ENCODE assay signal across 1 cellular context in genomic region chr1:197884173-197884572, GRCh38.
TF ChIP-seq lines count a peak whose summit lies in the region.

No MANE protein-coding gene starts in this region.

TF ChIP-seq in HepG2, 621 proteins besides CTCF, POLR2A, EP300 and RAD21 (continued from another document and continues in another):
- TF ChIP-seq ZNF530 (CRISPR knock-in tag; IDR thresholded peaks at IDR 0.05; ENCODE audit: low read depth) (no peak), ELF1 (CRISPR knock-in tag; IDR thresholded peaks at IDR 0.05) (0 out of 2 replicates have a peak, but pooled peaks have one; percentile 27), GFI1 (CRISPR knock-in tag; IDR thresholded peaks at IDR 0.05; ENCODE audit: borderline replicate concordance) (peak; percentile 35; the same call in 1 of the 2 replicates), FOXK2 (IDR thresholded peaks at IDR 0.05) (no peak; the same call in 1 of the 2 replicates), SIN3A (IDR thresholded peaks at IDR 0.05; ENCODE audit: borderline replicate concordance, low read depth, low read length) (no peak), CERS6 (CRISPR knock-in tag; IDR thresholded peaks at IDR 0.05) (no peak), SIX1 (CRISPR knock-in tag; IDR thresholded peaks at IDR 0.05; ENCODE audit: borderline replicate concordance) (no peak), KLF11 (CRISPR knock-in tag; IDR thresholded peaks at IDR 0.05) (no peak), RORA (CRISPR knock-in tag; IDR thresholded peaks at IDR 0.05) (no peak), ZNF781 (CRISPR knock-in tag; IDR thresholded peaks at IDR 0.05; ENCODE audit: borderline replicate concordance, not compliant biosample characterization) (no peak), ZNF773 (CRISPR knock-in tag; IDR thresholded peaks at IDR 0.05; ENCODE audit: borderline replicate concordance) (no peak), GTF3A (CRISPR knock-in tag; conservative IDR thresholded peaks at IDR 0.05) (no peak), ZFAT (CRISPR knock-in tag; conservative IDR thresholded peaks at IDR 0.05) (no peak), ZBTB1 (CRISPR knock-in tag; IDR thresholded peaks at IDR 0.05; ENCODE audit: borderline replicate concordance) (no peak), ZNF570 (CRISPR knock-in tag; IDR thresholded peaks at IDR 0.05; ENCODE audit: borderline replicate concordance) (no peak), RERE (CRISPR knock-in tag; IDR thresholded peaks at IDR 0.05; ENCODE audit: low read depth) (peak; percentile 68), ZNF614 (CRISPR knock-in tag; IDR thresholded peaks at IDR 0.05; ENCODE audit: borderline replicate concordance) (0 out of 2 replicates have a peak, but pooled peaks have one; percentile 36), TCF12 (IDR thresholded peaks at IDR 0.05) (no peak), TCF12 (CRISPR knock-in tag; IDR thresholded peaks at IDR 0.05) (peak; percentile 36; the same call in 1 of the 2 replicates), ZNF256 (CRISPR knock-in tag; conservative IDR thresholded peaks at IDR 0.05) (no peak), HOXD1 (CRISPR knock-in tag; IDR thresholded peaks at IDR 0.05) (peak; percentile 46; the same call in 1 of the 2 replicates), MEF2D (CRISPR knock-in tag; IDR thresholded peaks at IDR 0.05) (0 out of 2 replicates have a peak, but pooled peaks have one; percentile 41), ZNF260 (CRISPR knock-in tag; IDR thresholded peaks at IDR 0.05; ENCODE audit: borderline replicate concordance, low read depth) (no peak), ZNF557 (CRISPR knock-in tag; IDR thresholded peaks at IDR 0.05) (no peak), ZFYVE20 (CRISPR knock-in tag; IDR thresholded peaks at IDR 0.05; ENCODE audit: borderline replicate concordance, low read depth) (no peak), ZNF670 (CRISPR knock-in tag; IDR thresholded peaks at IDR 0.05; ENCODE audit: borderline replicate concordance) (peak; percentile 93; the same call in 1 of the 2 replicates), ZBTB21 (CRISPR knock-in tag; IDR thresholded peaks at IDR 0.05) (no peak), SCMH1 (CRISPR knock-in tag; IDR thresholded peaks at IDR 0.05; ENCODE audit: borderline replicate concordance) (no peak), NFYB (CRISPR knock-in tag; IDR thresholded peaks at IDR 0.05) (no peak), PHF5A (CRISPR knock-in tag; IDR thresholded peaks at IDR 0.05; ENCODE audit: low read depth, unreplicated experiment) (no peak), ZBTB7B (CRISPR knock-in tag; IDR thresholded peaks at IDR 0.05) (peak; percentile 69; the same call in 1 of the 2 replicates), ARNT2 (CRISPR knock-in tag; IDR thresholded peaks at IDR 0.05; ENCODE audit: low read depth) (no peak), KAT2B (IDR thresholded peaks at IDR 0.05; ENCODE audit: borderline replicate concordance, low read depth, low read length) (no peak), ZKSCAN5 (CRISPR knock-in tag; IDR thresholded peaks at IDR 0.05) (no peak), ZNF382 (CRISPR knock-in tag; IDR thresholded peaks at IDR 0.05; ENCODE audit: borderline replicate concordance) (no peak), HNF4G (IDR thresholded peaks at IDR 0.05; ENCODE audit: borderline replicate concordance, low read depth, low read length) (no peak; the same call in 1 of the 2 replicates), HNF4G (CRISPR knock-in tag; IDR thresholded peaks at IDR 0.05; ENCODE audit: borderline replicate concordance, low read depth) (0 out of 2 replicates have a peak, but pooled peaks have one; percentile 48), MAFF (IDR thresholded peaks at IDR 0.05; ENCODE audit: low read depth, low read length) (no peak), IRF9 (CRISPR knock-in tag; IDR thresholded peaks at IDR 0.05; ENCODE audit: borderline replicate concordance) (peak; percentile 43; the same call in 1 of the 2 replicates), HBP1 (CRISPR knock-in tag; IDR thresholded peaks at IDR 0.05; ENCODE audit: low read depth) (no peak), NFE2 (CRISPR knock-in tag; IDR thresholded peaks at IDR 0.05) (no peak), ZNF788 (CRISPR knock-in tag; IDR thresholded peaks at IDR 0.05; ENCODE audit: borderline replicate concordance) (peak; percentile 35; the same call in 1 of the 2 replicates), SRSF9 (IDR thresholded peaks at IDR 0.05; ENCODE audit: borderline replicate concordance, insufficient read depth, low read depth, low read length, poor library complexity, severe bottlenecking) (no peak), ZNF7 (CRISPR knock-in tag; IDR thresholded peaks at IDR 0.05) (no peak), NCOR1 (IDR thresholded peaks at IDR 0.05; ENCODE audit: borderline replicate concordance, low read length) (peak; percentile 32; the same call in 1 of the 2 replicates), KMT2A (CRISPR knock-in tag; IDR thresholded peaks at IDR 0.05) (no peak)
- TF ChIP-seq, protein P1, sequence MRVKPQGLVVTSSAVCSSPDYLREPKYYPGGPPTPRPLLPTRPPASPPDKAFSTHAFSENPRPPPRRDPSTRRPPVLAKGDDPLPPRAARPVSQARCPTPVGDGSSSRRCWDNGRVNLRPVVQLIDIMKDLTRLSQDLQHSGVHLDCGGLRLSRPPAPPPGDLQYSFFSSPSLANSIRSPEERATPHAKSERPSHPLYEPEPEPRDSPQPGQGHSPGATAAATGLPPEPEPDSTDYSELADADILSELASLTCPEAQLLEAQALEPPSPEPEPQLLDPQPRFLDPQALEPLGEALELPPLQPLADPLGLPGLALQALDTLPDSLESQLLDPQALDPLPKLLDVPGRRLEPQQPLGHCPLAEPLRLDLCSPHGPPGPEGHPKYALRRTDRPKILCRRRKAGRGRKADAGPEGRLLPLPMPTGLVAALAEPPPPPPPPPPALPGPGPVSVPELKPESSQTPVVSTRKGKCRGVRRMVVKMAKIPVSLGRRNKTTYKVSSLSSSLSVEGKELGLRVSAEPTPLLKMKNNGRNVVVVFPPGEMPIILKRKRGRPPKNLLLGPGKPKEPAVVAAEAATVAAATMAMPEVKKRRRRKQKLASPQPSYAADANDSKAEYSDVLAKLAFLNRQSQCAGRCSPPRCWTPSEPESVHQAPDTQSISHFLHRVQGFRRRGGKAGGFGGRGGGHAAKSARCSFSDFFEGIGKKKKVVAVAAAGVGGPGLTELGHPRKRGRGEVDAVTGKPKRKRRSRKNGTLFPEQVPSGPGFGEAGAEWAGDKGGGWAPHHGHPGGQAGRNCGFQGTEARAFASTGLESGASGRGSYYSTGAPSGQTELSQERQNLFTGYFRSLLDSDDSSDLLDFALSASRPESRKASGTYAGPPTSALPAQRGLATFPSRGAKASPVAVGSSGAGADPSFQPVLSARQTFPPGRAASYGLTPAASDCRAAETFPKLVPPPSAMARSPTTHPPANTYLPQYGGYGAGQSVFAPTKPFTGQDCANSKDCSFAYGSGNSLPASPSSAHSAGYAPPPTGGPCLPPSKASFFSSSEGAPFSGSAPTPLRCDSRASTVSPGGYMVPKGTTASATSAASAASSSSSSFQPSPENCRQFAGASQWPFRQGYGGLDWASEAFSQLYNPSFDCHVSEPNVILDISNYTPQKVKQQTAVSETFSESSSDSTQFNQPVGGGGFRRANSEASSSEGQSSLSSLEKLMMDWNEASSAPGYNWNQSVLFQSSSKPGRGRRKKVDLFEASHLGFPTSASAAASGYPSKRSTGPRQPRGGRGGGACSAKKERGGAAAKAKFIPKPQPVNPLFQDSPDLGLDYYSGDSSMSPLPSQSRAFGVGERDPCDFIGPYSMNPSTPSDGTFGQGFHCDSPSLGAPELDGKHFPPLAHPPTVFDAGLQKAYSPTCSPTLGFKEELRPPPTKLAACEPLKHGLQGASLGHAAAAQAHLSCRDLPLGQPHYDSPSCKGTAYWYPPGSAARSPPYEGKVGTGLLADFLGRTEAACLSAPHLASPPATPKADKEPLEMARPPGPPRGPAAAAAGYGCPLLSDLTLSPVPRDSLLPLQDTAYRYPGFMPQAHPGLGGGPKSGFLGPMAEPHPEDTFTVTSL (CRISPR knock-in tag; IDR thresholded peaks at IDR 0.05; ENCODE audit: borderline replicate concordance): no peak
- TF ChIP-seq, protein P2, sequence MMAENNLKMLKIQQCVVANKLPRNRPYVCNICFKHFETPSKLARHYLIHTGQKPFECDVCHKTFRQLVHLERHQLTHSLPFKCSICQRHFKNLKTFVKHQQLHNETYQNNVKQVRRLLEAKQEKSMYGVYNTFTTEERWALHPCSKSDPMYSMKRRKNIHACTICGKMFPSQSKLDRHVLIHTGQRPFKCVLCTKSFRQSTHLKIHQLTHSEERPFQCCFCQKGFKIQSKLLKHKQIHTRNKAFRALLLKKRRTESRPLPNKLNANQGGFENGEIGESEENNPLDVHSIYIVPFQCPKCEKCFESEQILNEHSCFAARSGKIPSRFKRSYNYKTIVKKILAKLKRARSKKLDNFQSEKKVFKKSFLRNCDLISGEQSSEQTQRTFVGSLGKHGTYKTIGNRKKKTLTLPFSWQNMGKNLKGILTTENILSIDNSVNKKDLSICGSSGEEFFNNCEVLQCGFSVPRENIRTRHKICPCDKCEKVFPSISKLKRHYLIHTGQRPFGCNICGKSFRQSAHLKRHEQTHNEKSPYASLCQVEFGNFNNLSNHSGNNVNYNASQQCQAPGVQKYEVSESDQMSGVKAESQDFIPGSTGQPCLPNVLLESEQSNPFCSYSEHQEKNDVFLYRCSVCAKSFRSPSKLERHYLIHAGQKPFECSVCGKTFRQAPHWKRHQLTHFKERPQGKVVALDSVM (CRISPR knock-in tag; IDR thresholded peaks at IDR 0.05): no peak
- TF ChIP-seq, protein P3, sequence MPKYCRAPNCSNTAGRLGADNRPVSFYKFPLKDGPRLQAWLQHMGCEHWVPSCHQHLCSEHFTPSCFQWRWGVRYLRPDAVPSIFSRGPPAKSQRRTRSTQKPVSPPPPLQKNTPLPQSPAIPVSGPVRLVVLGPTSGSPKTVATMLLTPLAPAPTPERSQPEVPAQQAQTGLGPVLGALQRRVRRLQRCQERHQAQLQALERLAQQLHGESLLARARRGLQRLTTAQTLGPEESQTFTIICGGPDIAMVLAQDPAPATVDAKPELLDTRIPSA (CRISPR knock-in tag; IDR thresholded peaks at IDR 0.05; ENCODE audit: borderline replicate concordance): no peak
